9 cellular contexts compared by ENCODE assay signal in genomic region chr12:92466391-92467305, GRCh38.
A peak's percentile ranks its signal among the peaks of the same experiment; 100 is the strongest.
DNase-seq lines count a peak whose midpoint lies in the region; ATAC-seq, FAIRE-seq and TF ChIP-seq lines count a peak whose summit lies in the region.
"Had no signal": no experiment of that assay in that cellular context is flagged by ENCODE, and none has a peak within 500 bp of the region (broad histone marks: within the 10 kb centered on the region; RNA-seq: fewer than 3 reads in every experiment).

No MANE protein-coding gene starts in this region.

- no peaks in the 10 kb centered on the region for H3K9me3 ChIP-seq in CD4-positive, alpha-beta T cell (ENCODE audit: control insufficient read depth, low read length)

- H3K4me3 ChIP-seq in fibroblast of villous mesenchyme (ENCODE audit: low read depth, low read length) (no peak overlapping the region), retinal pigment epithelial cell (ENCODE audit: low read length) (no peak overlapping the region)

- peak; percentile 96 for FAIRE-seq in GM12892 (lab: Jason Lieb, UNC)

- H3K27me3 Mint-ChIP-seq in CD4-positive, alpha-beta T cell, result no peaks in the 10 kb centered on the region

- H3K36me3 Mint-ChIP-seq in CD4-positive, alpha-beta T cell (ENCODE audit: low read depth), result no peaks in the 10 kb centered on the region

- H3K27me3 ChIP-seq in CD4-positive, alpha-beta T cell (ENCODE audit: control insufficient read depth, insufficient read depth, low read length), result no peaks in the 10 kb centered on the region

- no peak overlapping the region for H3K4me3 Mint-ChIP-seq in CD4-positive, alpha-beta T cell

- DNase-seq in GM12892 (ENCODE audit: insufficient read length) (no peak), NCI-H2029 (lab: John Stamatoyannopoulos, UW) (peak; percentile 50), fibroblast of villous mesenchyme (ENCODE audit: low read depth) (peak; percentile 61), retinal pigment epithelial cell (ENCODE audit: low read depth) (peak; percentile 48), GM20000 (ENCODE audit: low spot score) (no peak), KBM-7 (no peak)
- DNase-seq in CD4-positive, alpha-beta T cell, result no peak

- no peak overlapping the region for H3K27ac Mint-ChIP-seq in CD4-positive, alpha-beta T cell

- TF ChIP-seq POLR2A in GM12892 (IDR thresholded peaks at IDR 0.05; ENCODE audit: low read depth, low read length), result peak; percentile 86

- POLR2A ChIA-PET in CD4-positive, alpha-beta T cell (lab: Charles Lee), result no interaction called here

- peaks cover 28% of the 10 kb centered on the region for H3K4me1 Mint-ChIP-seq in CD4-positive, alpha-beta T cell (ENCODE audit: low read depth)

- peak; percentile 26 for ATAC-seq in GM21786 (IDR thresholded peaks at IDR 0.05; ENCODE audit: unreplicated experiment)
- no peak for ATAC-seq in CD4-positive, alpha-beta T cell (ENCODE audit: poor library complexity)

- intact Hi-C loops in CD4-positive, alpha-beta T cell (cut with DNase I, micrococcal nuclease), result no loop called here

- CTCF ChIA-PET in CD4-positive, alpha-beta T cell (lab: Charles Lee), result no interaction called here

- H3K27ac ChIP-seq in CD4-positive, alpha-beta T cell (ENCODE audit: low read depth, low read length), result no peak overlapping the region
- H3K27ac ChIP-seq: epithelial cell of prostate had no signal

- TF ChIP-seq CTCF in fibroblast of villous mesenchyme (IDR thresholded peaks at IDR 0.05; ENCODE audit: insufficient read depth, low read depth, low read length) (no peak), retinal pigment epithelial cell (conservative IDR thresholded peaks at IDR 0.05; ENCODE audit: low read depth, low read length) (no peak), GM20000 (IDR thresholded peaks at IDR 0.05; ENCODE audit: extremely low read depth, missing control alignments) (no peak)
- no peak for TF ChIP-seq CTCF in CD4-positive, alpha-beta T cell (IDR thresholded peaks at IDR 0.05)

- in situ Hi-C loops in KBM-7 (cut with MboI; ENCODE audit: low pct_unique_long_range_greater_than_20kb, low sequenced_read_pairs), result no loop called here

- no peaks in the 10 kb centered on the region for H3K9me3 Mint-ChIP-seq in CD4-positive, alpha-beta T cell

Comparison
In these comparisons a context has a peak if more than half of its experiments do, and no peak if none do; other contexts are left out.
1. DNase-seq: peak in NCI-H2029 (single experiment), fibroblast of villous mesenchyme (single experiment) and retinal pigment epithelial cell (single experiment); none in GM12892 (single experiment), CD4-positive, alpha-beta T cell (0 of 10), GM20000 (single experiment) and KBM-7 (single experiment).